Comparison of ENCODE assay signal across 1 cellular context in the genomic region with DNA sequence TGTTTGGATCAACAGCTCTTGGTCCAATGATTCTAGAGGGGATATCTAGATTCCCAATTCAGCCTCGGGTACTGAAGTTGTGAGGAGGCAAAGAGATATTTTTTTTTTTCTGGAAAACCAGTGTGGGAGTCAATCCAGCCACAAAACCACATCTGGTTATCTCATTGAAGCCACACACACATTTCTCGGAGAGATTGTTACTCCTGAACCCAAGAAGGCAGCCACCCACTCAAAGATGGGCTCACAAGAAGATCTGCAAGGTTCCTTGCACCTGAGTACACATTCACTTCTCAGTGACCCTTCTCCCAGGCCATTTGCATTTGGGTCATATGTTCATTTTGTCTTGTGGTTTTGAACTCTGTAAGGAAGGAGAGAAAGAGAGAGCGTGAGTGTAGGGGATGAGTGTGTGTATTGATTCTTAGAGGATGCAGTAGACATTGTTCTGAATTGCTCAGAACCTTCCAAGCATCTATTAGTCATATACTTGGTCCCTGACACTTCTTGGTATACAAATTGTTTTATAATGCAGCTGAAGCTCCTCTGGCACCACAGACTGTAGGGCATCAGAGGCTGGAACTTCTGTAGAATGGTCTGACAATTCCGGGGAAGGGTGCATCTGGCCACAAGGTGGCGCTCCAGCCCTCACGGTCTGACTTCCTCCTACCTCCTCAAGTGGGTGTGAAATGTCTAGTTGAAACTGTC.
TF ChIP-seq lines count a peak whose summit lies in the region.

No MANE protein-coding gene starts in this region.

TF ChIP-seq in K562, 482 proteins besides CTCF, POLR2A, EP300 and RAD21 (continued from another document and continues in another):
- TF ChIP-seq BRD9 (IDR thresholded peaks at IDR 0.05; ENCODE audit: low read depth, partially characterized antibody) (no peak), GABPA (tag; conservative IDR thresholded peaks at IDR 0.05; ENCODE audit: low read depth) (no peak; the same call in 1 of the 2 replicates), SMAD3 (CRISPR knock-in tag; conservative IDR thresholded peaks at IDR 0.05) (no peak), PHF20 (IDR thresholded peaks at IDR 0.05; ENCODE audit: partially characterized antibody) (no peak), ZNF280A (IDR thresholded peaks at IDR 0.05; ENCODE audit: low read depth, partially characterized antibody) (no peak), FOXJ3 (CRISPR knock-in tag; IDR thresholded peaks at IDR 0.05) (no peak), CBX1 (IDR thresholded peaks at IDR 0.05; ENCODE audit: low read depth) (no peak), ETS2 (tag; IDR thresholded peaks at IDR 0.05; ENCODE audit: borderline replicate concordance, poor library complexity, severe bottlenecking) (no peak), CHD2 (IDR thresholded peaks at IDR 0.05; ENCODE audit: low read depth, low read length) (no peak), TCF7L2 (IDR thresholded peaks at IDR 0.05; ENCODE audit: low read depth, low read length) (no peak), ZNF583 (CRISPR knock-in tag; IDR thresholded peaks at IDR 0.05) (no peak), TRIM25 (IDR thresholded peaks at IDR 0.05; ENCODE audit: borderline replicate concordance) (no peak), JUNB (CRISPR knock-in tag; conservative IDR thresholded peaks at IDR 0.05) (no peak), SUPT5H (IDR thresholded peaks at IDR 0.05) (no peak), SIRT6 (IDR thresholded peaks at IDR 0.05; ENCODE audit: low read depth, low read length) (no peak), CTBP1 (IDR thresholded peaks at IDR 0.05; ENCODE audit: borderline replicate concordance) (peak; percentile 65), HNRNPK (IDR thresholded peaks at IDR 0.05; ENCODE audit: low read depth, low read length, poor library complexity, severe bottlenecking) (no peak), ZBED1 (IDR thresholded peaks at IDR 0.05) (no peak), NRF1 (conservative IDR thresholded peaks at IDR 0.05 in 1 of 2, IDR thresholded peaks at IDR 0.05 in 1 of 2) (no peak), ZNF274 (IDR thresholded peaks at IDR 0.05; ENCODE audit: borderline replicate concordance, low read depth, low read length) (no peak), KHSRP (IDR thresholded peaks at IDR 0.05) (peak; percentile 55; the same call in 1 of the 2 replicates), PHB2 (IDR thresholded peaks at IDR 0.05; ENCODE audit: low read depth) (peak; percentile 67; the same call in 1 of the 2 replicates), IRF2 (CRISPR knock-in tag; IDR thresholded peaks at IDR 0.05) (no peak), PTRF (tag; IDR thresholded peaks at IDR 0.05) (no peak), LEF1 (IDR thresholded peaks at IDR 0.05) (peak; percentile 53; the same call in 1 of the 2 replicates), TFE3 (CRISPR knock-in tag; IDR thresholded peaks at IDR 0.05) (no peak), SOX6 (IDR thresholded peaks at IDR 0.05) (peak; percentile 87), YBX1 (IDR thresholded peaks at IDR 0.05) (peak; percentile 85; the same call in 1 of the 2 replicates), PBX2 (CRISPR knock-in tag; IDR thresholded peaks at IDR 0.05; ENCODE audit: low read depth) (no peak), PBX2 (tag; conservative IDR thresholded peaks at IDR 0.05; ENCODE audit: low read depth) (no peak), HDAC3 (IDR thresholded peaks at IDR 0.05; ENCODE audit: borderline replicate concordance, partially characterized antibody) (peak; percentile 73), TAL1 (IDR thresholded peaks at IDR 0.05) (peak; percentile 96), CC2D1A (IDR thresholded peaks at IDR 0.05) (peak; percentile 78), RBM39 (optimal IDR thresholded peaks at IDR 0.05; ENCODE audit: low read depth, low read length) (no peak), CHAMP1 (IDR thresholded peaks at IDR 0.05) (no peak), SMARCE1 (IDR thresholded peaks at IDR 0.05) (peak; percentile 96), RUNX1 (IDR thresholded peaks at IDR 0.05; ENCODE audit: low read depth) (peak; percentile 86; the same call in 1 of the 2 replicates), MEF2D (tag; conservative IDR thresholded peaks at IDR 0.05; ENCODE audit: low read depth) (peak; percentile 86), SMARCA5 (IDR thresholded peaks at IDR 0.05) (0 out of 2 replicates have a peak, but pooled peaks have one; percentile 33), MIER1 (IDR thresholded peaks at IDR 0.05; ENCODE audit: low read depth) (no peak), FUS (optimal IDR thresholded peaks at IDR 0.05; ENCODE audit: low read depth, low read length) (no peak), ZNF764 (CRISPR knock-in tag; IDR thresholded peaks at IDR 0.05; ENCODE audit: low read depth) (peak; percentile 11; the same call in 1 of the 2 replicates), ZEB2 (IDR thresholded peaks at IDR 0.05) (peak; percentile 87), E2F6 (IDR thresholded peaks at IDR 0.05; ENCODE audit: borderline replicate concordance in 1 of 2, extremely low read depth in 1 of 2, insufficient read depth in 1 of 2, insufficient read length in 1 of 2, low read depth in 1 of 2, low read length in 1 of 2, poor library complexity in 1 of 2, severe bottlenecking in 1 of 2) (no peak), ZFP30 (CRISPR knock-in tag; IDR thresholded peaks at IDR 0.05; ENCODE audit: borderline replicate concordance) (no peak), ZNF146 (CRISPR knock-in tag; IDR thresholded peaks at IDR 0.05; ENCODE audit: unreplicated experiment) (no peak)
- TF ChIP-seq, protein P1, sequence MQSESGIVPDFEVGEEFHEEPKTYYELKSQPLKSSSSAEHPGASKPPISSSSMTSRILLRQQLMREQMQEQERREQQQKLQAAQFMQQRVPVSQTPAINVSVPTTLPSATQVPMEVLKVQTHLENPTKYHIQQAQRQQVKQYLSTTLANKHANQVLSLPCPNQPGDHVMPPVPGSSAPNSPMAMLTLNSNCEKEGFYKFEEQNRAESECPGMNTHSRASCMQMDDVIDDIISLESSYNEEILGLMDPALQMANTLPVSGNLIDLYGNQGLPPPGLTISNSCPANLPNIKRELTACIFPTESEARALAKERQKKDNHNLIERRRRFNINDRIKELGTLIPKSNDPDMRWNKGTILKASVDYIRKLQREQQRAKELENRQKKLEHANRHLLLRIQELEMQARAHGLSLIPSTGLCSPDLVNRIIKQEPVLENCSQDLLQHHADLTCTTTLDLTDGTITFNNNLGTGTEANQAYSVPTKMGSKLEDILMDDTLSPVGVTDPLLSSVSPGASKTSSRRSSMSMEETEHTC (IDR thresholded peaks at IDR 0.05), result no peak
- TF ChIP-seq, protein P2, sequence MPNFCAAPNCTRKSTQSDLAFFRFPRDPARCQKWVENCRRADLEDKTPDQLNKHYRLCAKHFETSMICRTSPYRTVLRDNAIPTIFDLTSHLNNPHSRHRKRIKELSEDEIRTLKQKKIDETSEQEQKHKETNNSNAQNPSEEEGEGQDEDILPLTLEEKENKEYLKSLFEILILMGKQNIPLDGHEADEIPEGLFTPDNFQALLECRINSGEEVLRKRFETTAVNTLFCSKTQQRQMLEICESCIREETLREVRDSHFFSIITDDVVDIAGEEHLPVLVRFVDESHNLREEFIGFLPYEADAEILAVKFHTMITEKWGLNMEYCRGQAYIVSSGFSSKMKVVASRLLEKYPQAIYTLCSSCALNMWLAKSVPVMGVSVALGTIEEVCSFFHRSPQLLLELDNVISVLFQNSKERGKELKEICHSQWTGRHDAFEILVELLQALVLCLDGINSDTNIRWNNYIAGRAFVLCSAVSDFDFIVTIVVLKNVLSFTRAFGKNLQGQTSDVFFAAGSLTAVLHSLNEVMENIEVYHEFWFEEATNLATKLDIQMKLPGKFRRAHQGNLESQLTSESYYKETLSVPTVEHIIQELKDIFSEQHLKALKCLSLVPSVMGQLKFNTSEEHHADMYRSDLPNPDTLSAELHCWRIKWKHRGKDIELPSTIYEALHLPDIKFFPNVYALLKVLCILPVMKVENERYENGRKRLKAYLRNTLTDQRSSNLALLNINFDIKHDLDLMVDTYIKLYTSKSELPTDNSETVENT (CRISPR knock-in tag; IDR thresholded peaks at IDR 0.05), result no peak
- TF ChIP-seq, protein P3, sequence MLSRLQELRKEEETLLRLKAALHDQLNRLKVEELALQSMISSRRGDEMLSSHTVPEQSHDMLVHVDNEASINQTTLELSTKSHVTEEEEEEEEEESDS (CRISPR knock-in tag; IDR thresholded peaks at IDR 0.05), result no peak
- TF ChIP-seq, protein P4, sequence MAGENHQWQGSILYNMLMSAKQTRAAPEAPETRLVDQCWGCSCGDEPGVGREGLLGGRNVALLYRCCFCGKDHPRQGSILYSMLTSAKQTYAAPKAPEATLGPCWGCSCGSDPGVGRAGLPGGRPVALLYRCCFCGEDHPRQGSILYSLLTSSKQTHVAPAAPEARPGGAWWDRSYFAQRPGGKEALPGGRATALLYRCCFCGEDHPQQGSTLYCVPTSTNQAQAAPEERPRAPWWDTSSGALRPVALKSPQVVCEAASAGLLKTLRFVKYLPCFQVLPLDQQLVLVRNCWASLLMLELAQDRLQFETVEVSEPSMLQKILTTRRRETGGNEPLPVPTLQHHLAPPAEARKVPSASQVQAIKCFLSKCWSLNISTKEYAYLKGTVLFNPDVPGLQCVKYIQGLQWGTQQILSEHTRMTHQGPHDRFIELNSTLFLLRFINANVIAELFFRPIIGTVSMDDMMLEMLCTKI (IDR thresholded peaks at IDR 0.05; ENCODE audit: partially characterized antibody), result no peak
